Comparison of ENCODE assay signal across 18 cellular contexts in the genomic region with DNA sequence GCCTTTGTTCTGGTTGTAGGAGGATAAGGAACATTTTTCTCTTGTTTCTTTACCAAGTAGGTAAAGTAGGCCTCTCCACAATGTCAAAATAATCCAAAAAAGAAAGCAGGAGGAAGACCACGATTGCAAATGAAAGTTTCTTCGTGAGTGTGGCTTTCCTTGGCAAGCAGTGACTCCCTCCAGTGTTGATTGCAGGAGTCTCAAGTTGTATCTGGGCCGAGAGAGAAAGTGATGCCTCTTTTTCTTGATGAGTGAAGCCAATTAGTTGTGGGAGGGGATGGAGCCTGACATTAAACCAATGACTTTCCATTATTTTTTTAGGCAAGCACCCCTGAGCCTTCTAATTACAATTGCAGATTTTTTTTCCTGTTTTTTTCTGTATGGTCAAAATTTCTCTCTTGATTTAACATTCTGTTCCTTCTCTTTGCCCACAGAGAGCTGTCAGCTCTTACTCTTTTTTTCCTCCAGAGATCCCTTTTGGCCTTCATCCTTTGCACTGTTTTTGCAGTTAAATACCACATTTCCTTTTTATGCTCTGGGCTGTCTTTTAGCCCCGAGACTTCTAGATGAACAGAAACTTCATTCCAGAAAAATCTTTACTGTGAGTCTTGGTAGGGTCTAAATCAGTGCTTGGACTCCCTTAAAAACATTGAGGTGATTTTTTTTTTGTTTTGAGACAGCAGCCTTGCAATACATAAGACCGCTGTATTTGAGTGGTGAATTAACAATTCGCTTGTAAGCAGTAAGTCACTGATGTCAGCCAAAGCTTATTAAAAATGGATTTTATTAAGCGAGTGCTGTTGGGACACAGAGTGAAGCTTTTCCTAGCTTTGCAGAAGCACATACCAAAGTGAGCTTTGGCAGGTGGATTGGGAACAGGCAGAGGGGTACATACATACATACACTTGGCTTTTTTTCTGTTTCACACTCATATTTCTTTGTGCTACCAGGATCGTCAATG. TPM values are rescaled to one million over a fixed set of nuclear protein-coding genes. Genes with fewer than 3 reads are reported as not detected.
DNase-seq lines count a peak whose midpoint lies in the region; ATAC-seq and TF ChIP-seq lines count a peak whose summit lies in the region.
"Had no signal": no experiment of that assay in that cellular context is flagged by ENCODE, and none has a peak within 500 bp of the region (broad histone marks: within the 10 kb centered on the region; RNA-seq: fewer than 3 reads in every experiment).

No MANE protein-coding gene starts in this region.

- peaks cover 0 to 22% of the 10 kb centered on the region in 2 donors for H3K4me1 ChIP-seq in right atrium auricular region
- H3K4me1 ChIP-seq: uterus had no signal

- TF ChIP-seq CTCF in right atrium auricular region (IDR thresholded peaks at IDR 0.05): no peak
- TF ChIP-seq CTCF in dorsolateral prefrontal cortex (IDR thresholded peaks at IDR 0.05 in 54 of 56, conservative IDR thresholded peaks at IDR 0.05 in 2 of 56; ENCODE audit: low read depth in 1 of 56, partially characterized antibody in 56 of 56): no peak

- DNase-seq in activated CD4-positive, alpha-beta memory T cell treated with anti-CD3 and anti-CD28 coated beads, Interleukin-2, amount 10 ng/mL, durations not matched to agents 7 days and 5 days: no peak
- no peak for DNase-seq in activated CD4-positive, alpha-beta memory T cell treated with anti-CD3 and anti-CD28 coated beads for 36 hours
- DNase-seq in astrocyte of the hippocampus (ENCODE audit: low read depth, low spot score) (peak; percentile 39), right atrium auricular region (ENCODE audit: low spot score) (no peak), sciatic nerve (ENCODE audit: low spot score) (no peak), dorsolateral prefrontal cortex (no peak), NCI-H2107 treated with DMSO at 0.1 percent for 48 hours (lab: John Stamatoyannopoulos, UW; ENCODE audit: unreplicated experiment) (no peak)
- DNase-seq: Caco-2; central memory CD4-positive, alpha-beta T cell; effector memory CD4-positive, alpha-beta T cell; HCEC 1CT; mucosa of descending colon; T1000; uterus had no signal

- peak; percentile 86 for ATAC-seq in sciatic nerve
- ATAC-seq in GM21723 (IDR thresholded peaks at IDR 0.05; ENCODE audit: unreplicated experiment): no peak
- ATAC-seq: activated CD4-positive, CD25-positive, alpha-beta regulatory T cell treated with anti-CD3 and anti-CD28 coated beads, Interleukin-2, amount 50 U/mL, for 24 hours; left lobe of liver; mucosa of descending colon had no signal

- H3K27ac Mint-ChIP-seq in activated CD4-positive, alpha-beta memory T cell treated with anti-CD3 and anti-CD28 coated beads, Interleukin-2, amount 10 ng/mL, durations not matched to agents 7 days and 5 days: peak overlapping the region; percentile 11
- H3K27ac Mint-ChIP-seq in activated CD4-positive, alpha-beta memory T cell treated with anti-CD3 and anti-CD28 coated beads for 36 hours: no peak overlapping the region

- CTCF ChIA-PET in activated CD4-positive, alpha-beta memory T cell treated with anti-CD3 and anti-CD28 coated beads, Interleukin-2, amount 10 ng/mL, durations not matched to agents 7 days and 5 days (lab: Charles Lee): no interaction called here
- CTCF ChIA-PET in activated CD4-positive, alpha-beta memory T cell treated with anti-CD3 and anti-CD28 coated beads for 36 hours (lab: Charles Lee): no interaction called here

- no peak overlapping the region for H3K4me3 Mint-ChIP-seq in activated CD4-positive, alpha-beta memory T cell treated with anti-CD3 and anti-CD28 coated beads, Interleukin-2, amount 10 ng/mL, durations not matched to agents 7 days and 5 days
- H3K4me3 Mint-ChIP-seq in activated CD4-positive, alpha-beta memory T cell treated with anti-CD3 and anti-CD28 coated beads for 36 hours: no peak overlapping the region

- H3K9me3 Mint-ChIP-seq in activated CD4-positive, alpha-beta memory T cell treated with anti-CD3 and anti-CD28 coated beads, Interleukin-2, amount 10 ng/mL, durations not matched to agents 7 days and 5 days: no peaks in the 10 kb centered on the region
- H3K9me3 Mint-ChIP-seq in activated CD4-positive, alpha-beta memory T cell treated with anti-CD3 and anti-CD28 coated beads for 36 hours: no peaks in the 10 kb centered on the region

- H3K27me3 Mint-ChIP-seq in activated CD4-positive, alpha-beta memory T cell treated with anti-CD3 and anti-CD28 coated beads, Interleukin-2, amount 10 ng/mL, durations not matched to agents 7 days and 5 days: peaks cover 3% of the 10 kb centered on the region
- peaks cover 3% of the 10 kb centered on the region for H3K27me3 Mint-ChIP-seq in activated CD4-positive, alpha-beta memory T cell treated with anti-CD3 and anti-CD28 coated beads for 36 hours

- POLR2A ChIA-PET in activated CD4-positive, alpha-beta memory T cell treated with anti-CD3 and anti-CD28 coated beads, Interleukin-2, amount 10 ng/mL, durations not matched to agents 7 days and 5 days (lab: Charles Lee): interaction anchor here (0.9 to 1.1 kb wide), 2 partner anchors 10 to 108 kb away, joined by 3 read pairs; no protein-coding TSS in a partner anchor
- POLR2A ChIA-PET in activated CD4-positive, alpha-beta memory T cell treated with anti-CD3 and anti-CD28 coated beads for 36 hours (lab: Charles Lee): no interaction called here

- H3K4me1 Mint-ChIP-seq in activated CD4-positive, alpha-beta memory T cell treated with anti-CD3 and anti-CD28 coated beads, Interleukin-2, amount 10 ng/mL, durations not matched to agents 7 days and 5 days: peaks cover 53% of the 10 kb centered on the region
- H3K4me1 Mint-ChIP-seq in activated CD4-positive, alpha-beta memory T cell treated with anti-CD3 and anti-CD28 coated beads for 36 hours (ENCODE audit: low read depth): peaks cover 46% of the 10 kb centered on the region

- no peaks in the 10 kb centered on the region for H3K9me3 ChIP-seq in right atrium auricular region
- H3K9me3 ChIP-seq: Caco-2, mucosa of descending colon, uterus had no signal

- no peaks in the 10 kb centered on the region for H3K27me3 ChIP-seq in right atrium auricular region
- no peaks in the 10 kb centered on the region for H3K27me3 ChIP-seq in dorsolateral prefrontal cortex
- H3K27me3 ChIP-seq: uterus had no signal

- H3K4me3 ChIP-seq in right atrium auricular region (no peak overlapping the region), dorsolateral prefrontal cortex (no peak overlapping the region)
- H3K4me3 ChIP-seq: mucosa of descending colon, uterus had no signal

- intact Hi-C loops in activated CD4-positive, alpha-beta memory T cell treated with anti-CD3 and anti-CD28 coated beads for 36 hours (cut with micrococcal nuclease): no loop called here
- intact Hi-C loops in sciatic nerve (cut with DNase I): no loop called here
- intact Hi-C loops in dorsolateral prefrontal cortex (cut with DNase I): no loop called here

- H3K36me3 ChIP-seq in right atrium auricular region: peaks cover 14% of the 10 kb centered on the region
- H3K36me3 ChIP-seq: uterus had no signal

- peaks cover 30% of the 10 kb centered on the region for H3K36me3 Mint-ChIP-seq in activated CD4-positive, alpha-beta memory T cell treated with anti-CD3 and anti-CD28 coated beads, Interleukin-2, amount 10 ng/mL, durations not matched to agents 7 days and 5 days (ENCODE audit: low read depth)
- peaks cover 21% of the 10 kb centered on the region for H3K36me3 Mint-ChIP-seq in activated CD4-positive, alpha-beta memory T cell treated with anti-CD3 and anti-CD28 coated beads for 36 hours

- H3K27ac ChIP-seq in right atrium auricular region (peak overlapping the region; percentile 15 to 19), dorsolateral prefrontal cortex (peak overlapping the region in 16 of 59 donors; percentile 2 to 53 (median 15))
- H3K27ac ChIP-seq: RWPE1, uterus had no signal

RNA-seq across cellular contexts. Expression of gene FBXW8, which starts 15.8 kb away (rescaled TPM):
- 1 to 10 TPM; 7.2 TPM for total RNA-seq in activated CD4-positive, alpha-beta memory T cell treated with anti-CD3 and anti-CD28 coated beads, Interleukin-2, amount 10 ng/mL, durations not matched to agents 7 days and 5 days
- 1 to 10 TPM; 5.3 to 5.7 TPM for total RNA-seq in activated CD4-positive, alpha-beta memory T cell treated with anti-CD3 and anti-CD28 coated beads for 36 hours
- total RNA-seq in right atrium auricular region: 1 to 10 TPM; 7.9 to 9.0 TPM
- 12.9 TPM for total RNA-seq in sciatic nerve
- total RNA-seq in dorsolateral prefrontal cortex: 10 to 100 TPM in 80 of 120 experiments, 1 to 10 TPM in 40; 6.8 to 18.0 (median 11.1) TPM

RNA-seq across cellular contexts. Expression of gene HRK, which starts 45.3 kb away (rescaled TPM):
- not detected for total RNA-seq in activated CD4-positive, alpha-beta memory T cell treated with anti-CD3 and anti-CD28 coated beads, Interleukin-2, amount 10 ng/mL, durations not matched to agents 7 days and 5 days
- not detected for total RNA-seq in activated CD4-positive, alpha-beta memory T cell treated with anti-CD3 and anti-CD28 coated beads for 36 hours
- total RNA-seq in right atrium auricular region: under 1 TPM in 1 of 2 donors, not detected in 1; 0.08 TPM
- 0.22 TPM for total RNA-seq in sciatic nerve
- 10 to 100 TPM in 30 of 120 experiments, 1 to 10 TPM in 90; 1.7 to 19.5 (median 8.0) TPM for total RNA-seq in dorsolateral prefrontal cortex
- total RNA-seq: left lobe of liver had no signal
